1 cellular context compared by ENCODE assay signal in the genomic region with DNA sequence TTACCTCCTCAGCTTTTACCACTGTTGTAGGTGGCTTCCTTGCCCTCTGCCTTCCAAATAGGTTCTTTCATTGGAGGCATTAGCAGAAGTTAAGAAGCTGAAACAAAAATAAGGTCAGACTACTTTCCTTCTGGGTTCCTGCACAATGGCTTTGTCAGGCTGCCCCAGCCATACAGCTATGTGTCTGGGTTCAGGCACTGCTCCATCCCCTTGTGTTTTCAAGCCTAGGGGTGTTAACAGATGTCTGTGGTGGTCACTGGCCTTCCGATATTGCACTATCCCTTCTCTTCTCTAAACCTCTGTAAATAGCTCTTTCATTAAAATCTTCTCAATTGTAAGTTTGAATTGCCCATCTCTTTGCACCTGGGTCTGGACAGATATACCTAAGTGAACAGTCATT.
TF ChIP-seq lines count a peak whose summit lies in the region.

No MANE protein-coding gene starts in this region.

TF ChIP-seq in K562, 482 proteins besides CTCF, POLR2A, EP300 and RAD21 (continued from another document):
- TF ChIP-seq PBX2 (CRISPR knock-in tag; IDR thresholded peaks at IDR 0.05; ENCODE audit: low read depth) (no peak), PBX2 (tag; conservative IDR thresholded peaks at IDR 0.05; ENCODE audit: low read depth) (no peak), CBX3 (IDR thresholded peaks at IDR 0.05; ENCODE audit: borderline replicate concordance in 1 of 2, low read length in 2 of 2) (no peak), ZNF217 (CRISPR knock-in tag; IDR thresholded peaks at IDR 0.05) (no peak), ARNT (IDR thresholded peaks at IDR 0.05) (no peak), TBP (optimal IDR thresholded peaks at IDR 0.05; ENCODE audit: low read depth, low read length) (no peak)
- TF ChIP-seq, protein P1, sequence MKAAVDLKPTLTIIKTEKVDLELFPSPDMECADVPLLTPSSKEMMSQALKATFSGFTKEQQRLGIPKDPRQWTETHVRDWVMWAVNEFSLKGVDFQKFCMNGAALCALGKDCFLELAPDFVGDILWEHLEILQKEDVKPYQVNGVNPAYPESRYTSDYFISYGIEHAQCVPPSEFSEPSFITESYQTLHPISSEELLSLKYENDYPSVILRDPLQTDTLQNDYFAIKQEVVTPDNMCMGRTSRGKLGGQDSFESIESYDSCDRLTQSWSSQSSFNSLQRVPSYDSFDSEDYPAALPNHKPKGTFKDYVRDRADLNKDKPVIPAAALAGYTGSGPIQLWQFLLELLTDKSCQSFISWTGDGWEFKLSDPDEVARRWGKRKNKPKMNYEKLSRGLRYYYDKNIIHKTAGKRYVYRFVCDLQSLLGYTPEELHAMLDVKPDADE (conservative IDR thresholded peaks at IDR 0.05; ENCODE audit: control insufficient read depth, low read depth, low read length): no peak
TF ChIP-seq in K562: peak in this region for 0.
